In the genomic region with DNA sequence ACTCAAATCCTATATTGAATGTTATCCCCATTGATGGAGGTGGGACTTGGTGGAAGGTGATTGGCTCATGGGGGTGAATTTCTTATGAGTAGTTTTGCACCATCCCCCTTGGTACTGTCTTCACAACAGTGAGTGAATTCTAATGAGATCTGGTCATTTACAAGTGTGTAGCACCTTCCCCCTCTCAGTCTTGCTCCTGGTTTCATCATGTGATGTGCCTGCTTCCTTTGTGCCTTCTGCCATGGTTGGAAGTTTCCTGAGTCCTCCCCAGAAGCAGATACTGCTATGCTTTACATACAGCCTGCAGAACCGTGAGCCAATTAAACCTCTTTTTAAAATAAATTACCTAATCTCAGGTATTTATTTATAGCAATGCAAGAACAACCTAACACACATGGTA, we compare ENCODE assay signal across 30 cellular contexts.
"Had no signal": no experiment of that assay in that cellular context is flagged by ENCODE, and none has a peak within 500 bp of the region (broad histone marks: within the 10 kb centered on the region; RNA-seq: fewer than 3 reads in every experiment).

No MANE protein-coding gene starts in this region.

- H3K4me1 ChIP-seq: Peyer's patch, SJSA1 had no signal

- DNase-seq: Karpas-422, MG63, MV-4-11, NCI-H1092, NCI-H1105, NCI-H1417 treated with DMSO at 0.1 percent for 48 hours, NCI-H1436 treated with DMSO at 0.1 percent for 48 hours, NCI-H1694 treated with DMSO at 0.1 percent for 48 hours, NCI-H187 treated with DMSO at 0.1 percent for 48 hours, NCI-H2029, NCI-H2081, NCI-H2171 treated with DMSO at 0.1 percent for 48 hours, NCI-H2227 treated with DMSO at 0.1 percent for 48 hours, NCI-H345, NCI-H446, NCI-H510A, NCI-H524, NCI-H526, NCI-H69, NCI-H748 treated with DMSO at 0.1 percent for 48 hours, NCI-H82, PC-3, Peyer's patch, Right ventricle myocardium superior, RPMI8226, SHP77 treated with DMSO at 0.1 percent for 48 hours, SK-N-SH, SW 1271, T-helper 1 cell had no signal

- H3K27ac ChIP-seq: Peyer's patch, SJSA1 had no signal

- H3K4me3 ChIP-seq: MG63, Peyer's patch, SJSA1 had no signal

- ATAC-seq: PC-3 had no signal

- H3K9ac ChIP-seq: SK-N-SH had no signal

- H3K9me3 ChIP-seq: MG63, Peyer's patch, SJSA1, SK-N-SH had no signal

- H3K27me3 ChIP-seq: MG63, Peyer's patch, SJSA1 had no signal

- H3K4me2 ChIP-seq: SK-N-SH had no signal

- H3K36me3 ChIP-seq: MG63, Peyer's patch, SJSA1 had no signal
